Comparison of ENCODE assay signal across 24 cellular contexts in genomic region chr1:115278241-115278640, GRCh38. TPM values are rescaled to one million over a fixed set of nuclear protein-coding genes. Genes with fewer than 3 reads are reported as not detected.
"Had no signal": no experiment of that assay in that cellular context is flagged by ENCODE, and none has a peak within 500 bp of the region (broad histone marks: within the 10 kb centered on the region; RNA-seq: fewer than 3 reads in every experiment).

No MANE protein-coding gene starts in this region.

- H3K36me3 Mint-ChIP-seq: memory B cell, natural killer cell had no signal

- H3K4me1 ChIP-seq: gastrocnemius medialis, pancreas, right lobe of liver, transverse colon, upper lobe of right lung had no signal

- H3K4me3 ChIP-seq: dorsolateral prefrontal cortex, gastrocnemius medialis, lung, pancreas, right lobe of liver, suprapubic skin, transverse colon, upper lobe of right lung had no signal

- H3K9me3 ChIP-seq: gastrocnemius medialis, neutrophil, pancreas, right lobe of liver, suprapubic skin, upper lobe of right lung had no signal

- DNase-seq: dorsolateral prefrontal cortex; effector CD4-positive, alpha-beta T cell; foreskin fibroblast; gastrocnemius medialis; head of caudate nucleus; kidney glomerular epithelial cell; left colon; natural killer cell; pancreas; right lobe of liver; small intestine; stimulated activated CD4-positive, alpha-beta T cell treated with anti-CD3 and anti-CD28 coated beads, Interleukin-15, amount 100 ng/mL, for 24 hours; stimulated activated CD4-positive, alpha-beta T cell treated with anti-CD3 and anti-CD28 coated beads, Interleukin-2, amount 100 ng/mL, for 48 hours; stimulated activated naive CD4-positive, alpha-beta T cell; stimulated activated naive CD8-positive, alpha-beta T cell treated with anti-CD3 and anti-CD28 coated beads, Interleukin-15, amount 100 ng/mL, for 72 hours; transverse colon; upper lobe of right lung had no signal

- H3K4me1 Mint-ChIP-seq: memory B cell; natural killer cell; neural crest cell; stimulated activated naive CD8-positive, alpha-beta T cell treated with anti-CD3 and anti-CD28 coated beads, Interleukin-15, amount 100 ng/mL, for 72 hours had no signal

- H3K27me3 ChIP-seq: dorsolateral prefrontal cortex, gastrocnemius medialis, neutrophil, pancreas, right lobe of liver, transverse colon, upper lobe of right lung had no signal

- H3K27ac Mint-ChIP-seq: memory B cell; natural killer cell; progenitor cell of endocrine pancreas; stimulated activated naive CD8-positive, alpha-beta T cell treated with anti-CD3 and anti-CD28 coated beads, Interleukin-15, amount 100 ng/mL, for 72 hours had no signal

- ATAC-seq: gastrocnemius medialis; left colon; natural killer cell; right lobe of liver; stimulated activated naive CD8-positive, alpha-beta T cell treated with anti-CD3 and anti-CD28 coated beads, Interleukin-15, amount 100 ng/mL, for 72 hours; upper lobe of right lung had no signal

- H3K4me3 Mint-ChIP-seq: memory B cell; natural killer cell; neural crest cell; stimulated activated naive CD8-positive, alpha-beta T cell treated with anti-CD3 and anti-CD28 coated beads, Interleukin-15, amount 100 ng/mL, for 72 hours had no signal

- H3K36me3 ChIP-seq: gastrocnemius medialis, neutrophil, pancreas, right lobe of liver, suprapubic skin, transverse colon, upper lobe of right lung had no signal

- H3K27ac ChIP-seq: dorsolateral prefrontal cortex, gastrocnemius medialis, neutrophil, pancreas, right lobe of liver, suprapubic skin, transverse colon, upper lobe of right lung had no signal

- H3K9me3 Mint-ChIP-seq: natural killer cell had no signal

RNA-seq across cellular contexts. Expression of gene NGF, which starts 59.8 kb away (rescaled TPM):
- total RNA-seq: mononuclear cell, natural killer cell, neural crest cell had no signal
